In the genomic region with DNA sequence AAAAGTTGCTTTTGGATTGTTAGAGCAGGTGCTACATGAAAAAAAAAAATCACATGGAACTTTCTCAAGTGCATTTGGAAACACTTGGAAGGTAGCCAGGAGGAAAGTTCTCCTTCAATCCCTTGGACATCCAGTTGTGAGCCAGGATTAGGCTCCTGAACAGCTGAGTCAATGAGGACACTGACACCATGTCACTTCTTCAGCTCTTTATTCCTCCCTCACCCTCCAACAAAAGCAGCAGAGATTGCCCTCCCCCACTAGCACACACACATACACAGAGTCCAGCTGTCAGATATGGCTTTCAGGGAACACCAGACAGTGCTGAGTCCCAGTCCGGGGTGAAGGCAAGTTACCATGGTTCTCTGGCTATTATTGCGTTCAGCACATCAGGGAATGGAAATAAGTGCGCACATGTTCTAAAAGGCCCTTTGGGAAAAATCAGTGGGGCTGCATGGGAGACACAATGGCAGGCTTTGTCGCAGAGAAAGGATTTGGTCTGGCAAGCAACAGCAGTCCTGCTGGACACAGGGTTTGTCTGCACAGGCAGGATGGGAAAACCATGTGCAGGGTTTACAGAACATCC, we compare ENCODE assay signal across 9 cellular contexts.
DNase-seq lines count a peak whose midpoint lies in the region; FAIRE-seq lines count a peak whose summit lies in the region.
"Had no signal": no experiment of that assay in that cellular context is flagged by ENCODE, and none has a peak within 500 bp of the region (broad histone marks: within the 10 kb centered on the region; RNA-seq: fewer than 3 reads in every experiment).

No MANE protein-coding gene starts in this region.

- no peak for FAIRE-seq in GM19239 (lab: Jason Lieb, UNC)
- FAIRE-seq: GM18507 had no signal

- DNase-seq in NCI-H2171 (lab: John Stamatoyannopoulos, UW) (peak; percentile 75), cerebellum (ENCODE audit: low spot score) (peak; percentile 7), left kidney (ENCODE audit: low read depth, low spot score) (peak; percentile 65), superior temporal gyrus (ENCODE audit: extremely low spot score) (peak; percentile 75), UCSD-AML1 (lab: John Stamatoyannopoulos, UW; ENCODE audit: unreplicated experiment) (no peak), GM19239 (ENCODE audit: insufficient read length, low spot score) (no peak)
- no peak for DNase-seq in stimulated activated CD4-positive, alpha-beta T cell treated with anti-CD3 and anti-CD28 coated beads, Interleukin-4, amount 100 ng/mL, for 24 hours
- DNase-seq: stimulated activated naive CD8-positive, alpha-beta T cell treated with anti-CD3 and anti-CD28 coated beads, Interleukin-15, Interleukin-2, amounts not matched to agents 100 U/mL and 50 U/mL, for 24 hours had no signal

Comparison
In these comparisons a context has a peak if more than half of its experiments do, and no peak if none do; other contexts are left out.
1. DNase-seq: peak in NCI-H2171 (single experiment), cerebellum (single experiment), left kidney (single experiment) and superior temporal gyrus (single experiment); none in UCSD-AML1 (single experiment), stimulated activated CD4-positive, alpha-beta T cell treated with anti-CD3 and anti-CD28 coated beads, Interleukin-4, amount 100 ng/mL, for 24 hours (single experiment) and GM19239 (single experiment).